Comparison of ENCODE assay signal across 40 cellular contexts in genomic region chr3:116691041-116691440, GRCh38. TPM values are rescaled to one million over a fixed set of nuclear protein-coding genes. Genes with fewer than 3 reads are reported as not detected.
"Had no signal": no experiment of that assay in that cellular context is flagged by ENCODE, and none has a peak within 500 bp of the region (broad histone marks: within the 10 kb centered on the region; RNA-seq: fewer than 3 reads in every experiment).

No MANE protein-coding gene starts in this region.

- H3K27me3 ChIP-seq: adrenal gland, ascending aorta, body of pancreas, brain microvascular endothelial cell, breast epithelium, cardiac muscle cell had no signal

- FAIRE-seq: astrocyte, bronchial epithelial cell had no signal

- DNase-seq: activated effector memory CD4-positive, alpha-beta T cell treated with anti-CD3 and anti-CD28 coated beads, Interleukin-2, amount 50 U/mL, for 16 hours; activated effector memory CD4-positive, alpha-beta T cell treated with Interleukin-2 at 50 U/mL for 16 hours; activated gamma-delta T cell; activated gamma-delta T cell treated with Interleukin-2 at 50 U/mL for 16 hours; activated naive CD4-positive, alpha-beta T cell; activated naive CD4-positive, alpha-beta T cell treated with anti-CD3 and anti-CD28 coated beads for 36 hours; activated naive CD4-positive, alpha-beta T cell treated with anti-CD3 and anti-CD28 coated beads, Interleukin-2, amount 10 ng/mL, durations not matched to agents 7 days and 5 days; activated naive CD4-positive, alpha-beta T cell treated with anti-CD3 and anti-CD28 coated beads, Interleukin-2, amount 50 U/mL, for 16 hours; activated naive CD4-positive, alpha-beta T cell treated with Interleukin-2 at 50 U/mL for 16 hours; activated naive CD8-positive, alpha-beta T cell treated with anti-CD3 and anti-CD28 coated beads for 36 hours; activated naive CD8-positive, alpha-beta T cell treated with anti-CD3 and anti-CD28 coated beads, Interleukin-2, amount 10 ng/mL, durations not matched to agents 7 days and 5 days; activated naive CD8-positive, alpha-beta T cell treated with anti-CD3 and anti-CD28 coated beads, Interleukin-2, amount 50 U/mL, for 24 hours; activated T-cell treated with anti-CD3 and anti-CD28 coated beads, Interleukin-2, amount 50 U/mL, for 1 hour; activated T-cell treated with anti-CD3 and anti-CD28 coated beads, Interleukin-2, amount 50 U/mL, for 24 hours; activated T-cell treated with anti-CD3 and anti-CD28 coated beads, Interleukin-2, amount 50 U/mL, for 4 hours; activated T-cell treated with anti-CD3 and anti-CD28 coated beads, Interleukin-2, amount 50 U/mL, for 48 hours; activated T-cell treated with anti-CD3 and anti-CD28 coated beads, Interleukin-2, amount 50 U/mL, for 72 hours; adrenal gland; amniotic stem cell; amygdala; anterior cingulate cortex; aorta; body of pancreas; brain microvascular endothelial cell; caudate nucleus; central memory CD4-positive, alpha-beta T cell; cerebellar nuclear complex had no signal

- ATAC-seq: activated naive CD4-positive, alpha-beta T cell treated with anti-CD3 and anti-CD28 coated beads, Interleukin-2, amount 50 U/mL, for 72 hours; activated naive CD8-positive, alpha-beta T cell treated with anti-CD3 and anti-CD28 coated beads, Interleukin-2, amount 50 U/mL, for 24 hours; activated T-cell treated with anti-CD3 and anti-CD28 coated beads, Interleukin-2, amount 50 U/mL, for 4 hours; activated T-cell treated with anti-CD3 and anti-CD28 coated beads, Interleukin-2, amount 50 U/mL, for 72 hours; activated T-helper 17 cell treated with anti-CD3 and anti-CD28 coated beads, Interleukin-2, amount 50 U/mL, for 72 hours; body of pancreas had no signal

- H3K27ac ChIP-seq: adrenal gland, ascending aorta, body of pancreas, brain microvascular endothelial cell, breast epithelium, cardiac muscle cell had no signal

- H3K4me1 ChIP-seq: adrenal gland, ascending aorta, body of pancreas, breast epithelium had no signal

- H3K36me3 ChIP-seq: adrenal gland, ascending aorta, brain microvascular endothelial cell, breast epithelium, cardiac muscle cell had no signal

- H3K4me3 ChIP-seq: adrenal gland, ascending aorta, body of pancreas, breast epithelium, cardiac muscle cell had no signal

- H3K9me3 ChIP-seq: adrenal gland, ascending aorta, body of pancreas, breast epithelium had no signal

RNA-seq across cellular contexts. Expression of gene TUSC7, which starts 18.5 kb away (rescaled TPM):
- total RNA-seq: activated naive CD4-positive, alpha-beta T cell treated with anti-CD3 and anti-CD28 coated beads for 36 hours; activated naive CD4-positive, alpha-beta T cell treated with anti-CD3 and anti-CD28 coated beads, Interleukin-2, amount 50 U/mL, for 72 hours; activated naive CD8-positive, alpha-beta T cell treated with anti-CD3 and anti-CD28 coated beads for 36 hours; activated naive CD8-positive, alpha-beta T cell treated with anti-CD3 and anti-CD28 coated beads, Interleukin-2, amount 10 ng/mL, durations not matched to agents 7 days and 5 days; activated T-cell treated with anti-CD3 and anti-CD28 coated beads, Interleukin-2, amount 50 U/mL, for 4 hours; activated T-cell treated with anti-CD3 and anti-CD28 coated beads, Interleukin-2, amount 50 U/mL, for 72 hours; activated T-helper 1 cell treated with anti-CD3 and anti-CD28 coated beads, Interleukin-12 subunit alpha, Interleukin-12 subunit beta, Interleukin-2, Interleukin-4 antibody, amounts not matched to agents 30 ng/mL and 10 ng/mL and 1 ng/mL, durations not matched to agents 14 hours and 24 hours and 36 hours; activated T-helper 17 cell treated with anti-CD3 and anti-CD28 coated beads, Interleukin-2, amount 50 U/mL, for 72 hours; activated T-helper 2 cell treated with anti-CD3 and anti-CD28 coated beads, Interferon-gamma antibody, Interleukin-2, Interleukin-4, amounts not matched to agents 10 μg/mL and 5 μg/mL and 100 μg/mL, durations not matched to agents 14 hours and 24 hours and 36 hours; adrenal gland; aorta; ascending aorta; astrocyte; body of pancreas; breast epithelium; bronchial epithelial cell; cardiac muscle cell; cardiac septum; cerebellum; chondrocyte had no signal
- polyA plus RNA-seq: adipose tissue, adrenal gland, aorta had no signal
